In the genomic region with DNA sequence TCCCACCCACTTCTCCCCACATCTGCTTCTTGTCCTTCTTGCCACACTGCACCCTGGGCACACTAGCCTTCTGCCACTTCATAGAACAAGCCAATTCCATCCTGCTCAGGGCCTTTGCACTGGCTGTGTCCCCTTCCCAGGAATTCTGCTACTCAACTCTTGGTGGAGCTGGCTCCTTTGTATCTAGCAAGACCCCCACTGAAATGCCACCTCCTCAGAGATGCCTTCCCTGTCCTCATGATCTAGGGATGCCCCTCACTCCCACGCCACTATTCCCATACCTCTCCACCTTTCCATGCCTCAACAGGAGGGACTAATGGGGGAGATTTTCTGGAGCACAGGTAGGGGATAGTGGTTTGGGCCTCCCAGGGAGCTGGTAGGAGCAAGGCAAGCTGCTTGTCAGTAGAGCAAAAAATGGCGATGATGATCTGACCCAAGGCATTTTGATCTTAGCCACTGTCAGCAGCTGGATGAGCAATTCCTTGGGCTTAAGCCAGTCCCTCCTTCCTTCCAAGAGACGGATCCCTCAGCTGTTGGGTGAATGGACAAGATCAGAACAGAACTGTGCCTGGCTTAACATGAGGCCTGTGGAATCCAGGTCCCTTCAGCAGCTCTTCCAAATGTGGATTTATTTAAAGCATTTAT, we compare ENCODE assay signal across 16 cellular contexts. TPM values are rescaled to one million over a fixed set of nuclear protein-coding genes. Genes with fewer than 3 reads are reported as not detected.
DNase-seq lines count a peak whose midpoint lies in the region; ATAC-seq and TF ChIP-seq lines count a peak whose summit lies in the region.
"Had no signal": no experiment of that assay in that cellular context is flagged by ENCODE, and none has a peak within 500 bp of the region (broad histone marks: within the 10 kb centered on the region; RNA-seq: fewer than 3 reads in every experiment).

No MANE protein-coding gene starts in this region.

- H3K27ac ChIP-seq in upper lobe of right lung: no peak overlapping the region

- no peaks in the 10 kb centered on the region for H3K27me3 ChIP-seq in upper lobe of right lung

- no peaks in the 10 kb centered on the region for H3K4me1 ChIP-seq in upper lobe of right lung

- H3K9me3 ChIP-seq in upper lobe of right lung: no peaks in the 10 kb centered on the region

- DNase-seq in activated CD8-positive, alpha-beta memory T cell treated with anti-CD3 and anti-CD28 coated beads for 24 hours: peak; percentile 46
- DNase-seq in activated CD8-positive, alpha-beta memory T cell treated with anti-CD3 and anti-CD28 coated beads, Interleukin-2, amount 50 U/mL, for 4 hours: no peak
- peak; percentile 23 for DNase-seq in activated CD8-positive, alpha-beta memory T cell treated with anti-CD3 and anti-CD28 coated beads, Interleukin-2, amount 50 U/mL, for 48 hours
- peak; percentile 15 for DNase-seq in iris pigment epithelial cell (ENCODE audit: low read depth)
- peak; percentile 8 for DNase-seq in upper lobe of right lung
- DNase-seq in NCI-H1105 (lab: John Stamatoyannopoulos, UW): no peak
- DNase-seq in cerebellum (ENCODE audit: low spot score): no peak
- DNase-seq in SK-N-DZ (ENCODE audit: low spot score): no peak
- DNase-seq: activated CD4-positive, alpha-beta memory T cell treated with anti-CD3 and anti-CD28 coated beads for 36 hours; KG1; NCI-H1092 treated with DMSO at 0.1 percent for 48 hours; NCI-H69; OCI-M1; SHP77; stimulated activated CD4-positive, alpha-beta T cell treated with anti-CD3 and anti-CD28 coated beads, Interleukin-12 subunit alpha, Interleukin-12 subunit beta, amount 100 ng/mL, for 4 hours; T-helper 1 cell had no signal

- H3K4me3 ChIP-seq in upper lobe of right lung: no peak overlapping the region

- no peaks in the 10 kb centered on the region for H3K36me3 ChIP-seq in upper lobe of right lung

- TF ChIP-seq CTCF in upper lobe of right lung (IDR thresholded peaks at IDR 0.05): no peak

- ATAC-seq in upper lobe of right lung: no peak

- intact Hi-C loops in upper lobe of right lung (cut with DNase I): no loop called here

RNA-seq across cellular contexts. Expression of a gene that starts 4.1 kb away (rescaled TPM):
- total RNA-seq in upper lobe of right lung (18.3 TPM), cerebellum (10.9 TPM)
- 0.31 TPM in 2 replicates for polyA plus RNA-seq in SK-N-DZ (2014; cell fraction: cytosol; rRNA removed)
- 1.1 and 1.5 TPM in 2 replicates for polyA plus RNA-seq in SK-N-DZ (2014; cell fraction: nucleus; rRNA removed)

Comparison
In these comparisons a context has a peak if more than half of its experiments do, and no peak if none do; other contexts are left out.
1. DNase-seq: peak in activated CD8-positive, alpha-beta memory T cell treated with anti-CD3 and anti-CD28 coated beads for 24 hours (single experiment), activated CD8-positive, alpha-beta memory T cell treated with anti-CD3 and anti-CD28 coated beads, Interleukin-2, amount 50 U/mL, for 48 hours (single experiment), iris pigment epithelial cell (single experiment) and upper lobe of right lung (single experiment); none in activated CD8-positive, alpha-beta memory T cell treated with anti-CD3 and anti-CD28 coated beads, Interleukin-2, amount 50 U/mL, for 4 hours (single experiment), NCI-H1105 (single experiment), cerebellum (single experiment) and SK-N-DZ (single experiment).